ENCODE assay signal across 1 cellular context in genomic region chr16:2016407-2016922, GRCh38.
TF ChIP-seq lines count a peak whose summit lies in the region.

No MANE protein-coding gene starts in this region.

TF ChIP-seq in HepG2, 621 proteins besides CTCF, POLR2A, EP300 and RAD21 (continued from another document and continues in another):
- TF ChIP-seq MLXIP (CRISPR knock-in tag; IDR thresholded peaks at IDR 0.05; ENCODE audit: borderline replicate concordance) (no peak), BHLHE40 (IDR thresholded peaks at IDR 0.05; ENCODE audit: low read length) (no peak), CREBL2 (CRISPR knock-in tag; IDR thresholded peaks at IDR 0.05; ENCODE audit: borderline replicate concordance) (no peak), KDM2A (CRISPR knock-in tag; IDR thresholded peaks at IDR 0.05; ENCODE audit: borderline replicate concordance, low read depth) (no peak), ZNF121 (CRISPR knock-in tag; IDR thresholded peaks at IDR 0.05) (peak; percentile 85), IRF2 (CRISPR knock-in tag; IDR thresholded peaks at IDR 0.05) (0 out of 2 replicates have a peak, but pooled peaks have one; percentile 18), TBX3 (IDR thresholded peaks at IDR 0.05; ENCODE audit: borderline replicate concordance) (no peak), ZBTB46 (CRISPR knock-in tag; IDR thresholded peaks at IDR 0.05; ENCODE audit: borderline replicate concordance) (no peak), PATZ1 (CRISPR knock-in tag; IDR thresholded peaks at IDR 0.05) (peak; percentile 64; the same call in 1 of the 2 replicates), ZFP82 (CRISPR knock-in tag; IDR thresholded peaks at IDR 0.05; ENCODE audit: borderline replicate concordance) (no peak), HMGA1 (CRISPR knock-in tag; conservative IDR thresholded peaks at IDR 0.05) (no peak), ZNF687 (CRISPR knock-in tag; IDR thresholded peaks at IDR 0.05) (peak; percentile 46), PPARG (CRISPR knock-in tag; conservative IDR thresholded peaks at IDR 0.05) (no peak), RARG (CRISPR knock-in tag; IDR thresholded peaks at IDR 0.05; ENCODE audit: low read depth) (no peak), ZUFSP (CRISPR knock-in tag; IDR thresholded peaks at IDR 0.05; ENCODE audit: borderline replicate concordance) (no peak), ZBTB7B (CRISPR knock-in tag; IDR thresholded peaks at IDR 0.05) (peak; percentile 71; the same call in 1 of the 2 replicates), ARID5B (CRISPR knock-in tag; IDR thresholded peaks at IDR 0.05) (peak; percentile 42), POGZ (CRISPR knock-in tag; IDR thresholded peaks at IDR 0.05) (no peak), ZNF704 (CRISPR knock-in tag; IDR thresholded peaks at IDR 0.05; ENCODE audit: borderline replicate concordance) (no peak), ZFP91 (CRISPR knock-in tag; IDR thresholded peaks at IDR 0.05; ENCODE audit: borderline replicate concordance) (no peak), CENPT (CRISPR knock-in tag; IDR thresholded peaks at IDR 0.05; ENCODE audit: low read depth) (no peak), MZF1 (CRISPR knock-in tag; IDR thresholded peaks at IDR 0.05; ENCODE audit: borderline replicate concordance) (no peak), ZFP90 (CRISPR knock-in tag; IDR thresholded peaks at IDR 0.05; ENCODE audit: borderline replicate concordance) (no peak), ZNF512 (CRISPR knock-in tag; IDR thresholded peaks at IDR 0.05) (no peak), THRA (CRISPR knock-in tag; IDR thresholded peaks at IDR 0.05; ENCODE audit: borderline replicate concordance) (0 out of 2 replicates have a peak, but pooled peaks have one; percentile 26)
